In genomic region chr3:65955792-65956477, GRCh38 we compare ENCODE assay signal across 14 cellular contexts.
DNase-seq lines count a peak whose midpoint lies in the region; ATAC-seq and TF ChIP-seq lines count a peak whose summit lies in the region.
"Had no signal": no experiment of that assay in that cellular context is flagged by ENCODE, and none has a peak within 500 bp of the region (broad histone marks: within the 10 kb centered on the region; RNA-seq: fewer than 3 reads in every experiment).

No MANE protein-coding gene starts in this region.

- ATAC-seq in right lobe of liver (peak; percentile 22 to 53 (median 41)), GM18520 (IDR thresholded peaks at IDR 0.05; ENCODE audit: unreplicated experiment) (no peak)
- ATAC-seq: sciatic nerve had no signal

- TF ChIP-seq CTCF in right lobe of liver (IDR thresholded peaks at IDR 0.05) (no peak), thyroid gland (IDR thresholded peaks at IDR 0.05) (no peak)

- H3K27me3 ChIP-seq in ACC112 (ENCODE audit: insufficient read depth, low read length), result no peaks in the 10 kb centered on the region
- H3K27me3 ChIP-seq in right lobe of liver, result no peaks in the 10 kb centered on the region
- H3K27me3 ChIP-seq in thyroid gland, result no peaks in the 10 kb centered on the region
- H3K27me3 ChIP-seq: BE2C had no signal

- H3K79me2 ChIP-seq in ACC112 (ENCODE audit: control insufficient read depth, insufficient read depth, low read length, unreplicated experiment), result peaks cover 5% of the 10 kb centered on the region

- no peaks in the 10 kb centered on the region for H3K9me3 ChIP-seq in right lobe of liver
- H3K9me3 ChIP-seq in thyroid gland, result no peaks in the 10 kb centered on the region
- H3K9me3 ChIP-seq: BE2C had no signal

- H3K4me1 ChIP-seq in ACC112 (ENCODE audit: control insufficient read depth, insufficient read depth, low read length, unreplicated experiment), result peaks cover 62% of the 10 kb centered on the region
- H3K4me1 ChIP-seq in right lobe of liver, result peaks cover 0 to 52% (median 13%) of the 10 kb centered on the region in 4 donors
- peaks cover 33 to 35% of the 10 kb centered on the region in 2 donors for H3K4me1 ChIP-seq in thyroid gland
- H3K4me1 ChIP-seq: BE2C had no signal

- peak overlapping the region; percentile 87 for H3K27ac ChIP-seq in ACC112 (ENCODE audit: low read depth, low read length)
- peak overlapping the region; percentile 90 to 92 (median 92) for H3K27ac ChIP-seq in right lobe of liver
- H3K27ac ChIP-seq in thyroid gland, result no peak overlapping the region

- DNase-seq in HS-5 (ENCODE audit: low read depth) (peak; percentile 74), brain pericyte (ENCODE audit: low read depth, low spot score) (peak; percentile 21), right lobe of liver (no peak), NCI-H526 (lab: John Stamatoyannopoulos, UW) (no peak), thyroid gland (no peak), D341Med (ENCODE audit: low spot score) (no peak)
- DNase-seq: activated CD8-positive, alpha-beta memory T cell treated with anti-CD3 and anti-CD28 coated beads, Interleukin-2, amount 50 U/mL, for 4 hours; BE2C; GOT3; mammary epithelial cell; NCI-H1105 had no signal

- H3K4me3 ChIP-seq in ACC112 (ENCODE audit: low read depth, low read length), result peak overlapping the region; percentile 62
- no peak overlapping the region for H3K4me3 ChIP-seq in right lobe of liver
- no peak overlapping the region for H3K4me3 ChIP-seq in thyroid gland (replicated peaks in 1 of 3)

- WGBS in right lobe of liver (ENCODE audit: insufficient coverage, low coverage, low lambda C conversion rate, missing lambda C conversion rate), result 18% methylated on average over 10 of the region's 10 CpGs
- WGBS in thyroid gland, 2 donors, result 84 to 85% methylated on average over 10 of the region's 10 CpGs

- intact Hi-C loops in right lobe of liver (cut with DNase I) (no loop called here), thyroid gland (cut with DNase I) (loop anchor here (10.0 kb wide), 1 partner anchor 79 kb away; the partner anchor contains the start of gene MAGI1)

- H2AFZ ChIP-seq in ACC112 (ENCODE audit: low read length, unreplicated experiment), result peak overlapping the region; percentile 34

- TF ChIP-seq POLR2A in right lobe of liver (IDR thresholded peaks at IDR 0.05), result no peak
- no peak for TF ChIP-seq POLR2A in thyroid gland (IDR thresholded peaks at IDR 0.05)

- H3K36me3 ChIP-seq in ACC112 (ENCODE audit: insufficient read depth, low read length), result no peaks in the 10 kb centered on the region
- no peaks in the 10 kb centered on the region for H3K36me3 ChIP-seq in right lobe of liver
- no peaks in the 10 kb centered on the region for H3K36me3 ChIP-seq in thyroid gland
- H3K36me3 ChIP-seq: BE2C had no signal

Comparison
In these comparisons a context has a peak if more than half of its experiments do, and no peak if none do; other contexts are left out.
1. H3K27ac ChIP-seq: peak in ACC112 (single experiment) and right lobe of liver (3 of 3); none in thyroid gland (0 of 3).
2. DNase-seq: peak in HS-5 (single experiment) and brain pericyte (single experiment); none in right lobe of liver (0 of 3), NCI-H526 (0 of 2), thyroid gland (0 of 2) and D341Med (single experiment).